ENCODE assay signal across 24 cellular contexts in the genomic region with DNA sequence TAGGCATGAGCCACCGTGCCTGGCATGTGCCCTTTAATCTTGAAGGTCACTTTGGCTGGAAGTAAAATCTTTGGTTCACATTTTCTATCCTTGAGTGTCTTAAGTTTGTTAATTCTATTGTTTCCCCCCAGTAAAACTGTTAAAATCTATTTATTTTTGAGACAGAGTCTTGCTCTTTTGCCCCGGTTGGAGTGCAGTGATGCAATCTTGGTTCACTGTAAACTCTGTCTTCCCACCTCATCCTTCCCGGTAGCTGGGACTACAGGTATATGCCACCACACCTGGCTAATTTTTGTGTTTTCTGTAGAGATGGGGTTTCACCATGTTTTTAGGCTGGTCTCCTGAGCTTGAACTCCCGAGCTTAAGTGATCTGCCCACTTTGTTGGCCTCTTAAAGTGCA. TPM values are rescaled to one million over a fixed set of nuclear protein-coding genes. Genes with fewer than 3 reads are reported as not detected.
DNase-seq lines count a peak whose midpoint lies in the region; ATAC-seq and TF ChIP-seq lines count a peak whose summit lies in the region.
"Had no signal": no experiment of that assay in that cellular context is flagged by ENCODE, and none has a peak within 500 bp of the region (broad histone marks: within the 10 kb centered on the region; RNA-seq: fewer than 3 reads in every experiment).

No MANE protein-coding gene starts in this region.

- H3K27ac Mint-ChIP-seq in activated CD4-positive, alpha-beta memory T cell treated with anti-CD3 and anti-CD28 coated beads for 36 hours = peak overlapping the region; percentile 39
- H3K27ac Mint-ChIP-seq in activated CD4-positive, alpha-beta memory T cell treated with anti-CD3 and anti-CD28 coated beads, Interleukin-2, amount 10 ng/mL, durations not matched to agents 7 days and 5 days = no peak overlapping the region
- peak overlapping the region in 5 of 8 donors; percentile 3 to 86 (median 55) for H3K27ac Mint-ChIP-seq in CD8-positive, alpha-beta memory T cell
- peak overlapping the region; percentile 56 for H3K27ac Mint-ChIP-seq in activated naive CD8-positive, alpha-beta T cell treated with anti-CD3 and anti-CD28 coated beads for 36 hours
- peak overlapping the region; percentile 62 to 67 for H3K27ac Mint-ChIP-seq in natural killer cell treated with Interleukin-12 subunit alpha and Interleukin-12 subunit beta and Interleukin-15 and Interleukin-18, amount 100 ng/mL, for 72 hours
- H3K27ac Mint-ChIP-seq: activated B cell treated with CpG ODN at 0.5 μM for 24 hours had no signal

- H3K4me1 Mint-ChIP-seq in activated CD4-positive, alpha-beta memory T cell treated with anti-CD3 and anti-CD28 coated beads for 36 hours (ENCODE audit: low read depth) = peaks cover 80% of the 10 kb centered on the region
- peaks cover 70% of the 10 kb centered on the region for H3K4me1 Mint-ChIP-seq in activated CD4-positive, alpha-beta memory T cell treated with anti-CD3 and anti-CD28 coated beads, Interleukin-2, amount 10 ng/mL, durations not matched to agents 7 days and 5 days
- peaks cover 70 to 96% (median 91%) of the 10 kb centered on the region in 3 donors for H3K4me1 Mint-ChIP-seq in CD8-positive, alpha-beta memory T cell
- peaks cover 71% of the 10 kb centered on the region for H3K4me1 Mint-ChIP-seq in activated naive CD8-positive, alpha-beta T cell treated with anti-CD3 and anti-CD28 coated beads for 36 hours
- H3K4me1 Mint-ChIP-seq in natural killer cell treated with Interleukin-12 subunit alpha and Interleukin-12 subunit beta and Interleukin-15 and Interleukin-18, amount 100 ng/mL, for 72 hours (ENCODE audit: low read depth in 2 of 2) = peaks cover 61 to 62% of the 10 kb centered on the region in 2 donors

- H3K9me2 ChIP-seq in GM23248 (ENCODE audit: insufficient read depth) = no peaks in the 10 kb centered on the region

- H3K9ac ChIP-seq in GM23248 = no peak overlapping the region

- no peak overlapping the region for H3K4me3 Mint-ChIP-seq in activated CD4-positive, alpha-beta memory T cell treated with anti-CD3 and anti-CD28 coated beads for 36 hours
- H3K4me3 Mint-ChIP-seq in activated CD4-positive, alpha-beta memory T cell treated with anti-CD3 and anti-CD28 coated beads, Interleukin-2, amount 10 ng/mL, durations not matched to agents 7 days and 5 days = no peak overlapping the region
- H3K4me3 Mint-ChIP-seq in CD8-positive, alpha-beta memory T cell = peak overlapping the region in 5 of 7 donors; percentile 5 to 41 (median 23)
- no peak overlapping the region for H3K4me3 Mint-ChIP-seq in activated naive CD8-positive, alpha-beta T cell treated with anti-CD3 and anti-CD28 coated beads for 36 hours
- H3K4me3 Mint-ChIP-seq in natural killer cell treated with Interleukin-12 subunit alpha and Interleukin-12 subunit beta and Interleukin-15 and Interleukin-18, amount 100 ng/mL, for 72 hours = peak overlapping the region; percentile 25
- H3K4me3 Mint-ChIP-seq: activated B cell treated with CpG ODN at 0.5 μM for 24 hours had no signal

- H3K27me3 Mint-ChIP-seq in activated CD4-positive, alpha-beta memory T cell treated with anti-CD3 and anti-CD28 coated beads for 36 hours = no peaks in the 10 kb centered on the region
- H3K27me3 Mint-ChIP-seq in activated CD4-positive, alpha-beta memory T cell treated with anti-CD3 and anti-CD28 coated beads, Interleukin-2, amount 10 ng/mL, durations not matched to agents 7 days and 5 days = no peaks in the 10 kb centered on the region
- H3K27me3 Mint-ChIP-seq in CD8-positive, alpha-beta memory T cell = no peaks in the 10 kb centered on the region
- no peaks in the 10 kb centered on the region for H3K27me3 Mint-ChIP-seq in activated naive CD8-positive, alpha-beta T cell treated with anti-CD3 and anti-CD28 coated beads for 36 hours
- H3K27me3 Mint-ChIP-seq in natural killer cell treated with Interleukin-12 subunit alpha and Interleukin-12 subunit beta and Interleukin-15 and Interleukin-18, amount 100 ng/mL, for 72 hours = no peaks in the 10 kb centered on the region
- H3K27me3 Mint-ChIP-seq: activated B cell treated with CpG ODN at 0.5 μM for 24 hours had no signal

- TF ChIP-seq EP300 in esophagus muscularis mucosa (IDR thresholded peaks at IDR 0.05) = no peak

- no peak for ATAC-seq in natural killer cell treated with Interleukin-12 subunit alpha and Interleukin-12 subunit beta and Interleukin-15 and Interleukin-18, amount 100 ng/mL, for 72 hours
- ATAC-seq: gastrocnemius medialis, left cardiac atrium had no signal

- no peak for DNase-seq in activated CD4-positive, alpha-beta memory T cell treated with anti-CD3 and anti-CD28 coated beads for 36 hours
- no peak for DNase-seq in activated CD4-positive, alpha-beta memory T cell treated with anti-CD3 and anti-CD28 coated beads, Interleukin-2, amount 10 ng/mL, durations not matched to agents 7 days and 5 days
- no peak for DNase-seq in CD8-positive, alpha-beta memory T cell
- DNase-seq in activated naive CD8-positive, alpha-beta T cell treated with anti-CD3 and anti-CD28 coated beads for 36 hours = no peak
- no peak for DNase-seq in natural killer cell treated with Interleukin-12 subunit alpha and Interleukin-12 subunit beta and Interleukin-15 and Interleukin-18, amount 100 ng/mL, for 72 hours (ENCODE audit: low spot score)
- DNase-seq in GM23248 = no peak
- no peak for DNase-seq in esophagus muscularis mucosa (ENCODE audit: extremely low spot score)
- DNase-seq in GM19240 (ENCODE audit: insufficient read length, low spot score) = no peak
- DNase-seq: activated B cell treated with CpG ODN at 0.5 μM for 24 hours; amygdala; DMS53; gastrocnemius medialis; GOT3; left cardiac atrium; mammary epithelial cell; NCI-H1105; NCI-H2029; SIG-M5; stimulated activated CD4-positive, alpha-beta T cell treated with anti-CD3 and anti-CD28 coated beads, Interleukin-15, amount 100 ng/mL, for 24 hours; stomach; thyroid gland had no signal

- H3K4me2 ChIP-seq in GM23248 (ENCODE audit: unreplicated experiment) = no peak overlapping the region

- H3K27ac ChIP-seq in CD8-positive, alpha-beta memory T cell (ENCODE audit: low read depth, low read length) = no peak overlapping the region
- H3K27ac ChIP-seq in GM23248 (no peak overlapping the region), esophagus muscularis mucosa (replicated peaks in 1 of 4) (no peak overlapping the region)
- H3K27ac ChIP-seq: hepatocyte, neutrophil, prostate gland, stomach, thyroid gland had no signal

- CTCF ChIA-PET in activated CD4-positive, alpha-beta memory T cell treated with anti-CD3 and anti-CD28 coated beads for 36 hours (lab: Charles Lee) = interaction anchor here (0.8 kb wide), 1 partner anchor 25 kb away, joined by 6 read pairs; no protein-coding TSS in a partner anchor
- CTCF ChIA-PET in activated CD4-positive, alpha-beta memory T cell treated with anti-CD3 and anti-CD28 coated beads, Interleukin-2, amount 10 ng/mL, durations not matched to agents 7 days and 5 days (lab: Charles Lee) = interaction anchor here (0.7 kb wide), 1 partner anchor 92 kb away, joined by 4 read pairs; no protein-coding TSS in a partner anchor
- CTCF ChIA-PET in CD8-positive, alpha-beta memory T cell (lab: Charles Lee) = no interaction called here

- in situ Hi-C loops in GM23248 (cut with MboI) = no loop called here

- TF ChIP-seq POLR2A in esophagus muscularis mucosa (IDR thresholded peaks at IDR 0.05; ENCODE audit: low read depth) = no peak

- no peaks in the 10 kb centered on the region for H3K9me3 Mint-ChIP-seq in activated CD4-positive, alpha-beta memory T cell treated with anti-CD3 and anti-CD28 coated beads for 36 hours
- no peaks in the 10 kb centered on the region for H3K9me3 Mint-ChIP-seq in activated CD4-positive, alpha-beta memory T cell treated with anti-CD3 and anti-CD28 coated beads, Interleukin-2, amount 10 ng/mL, durations not matched to agents 7 days and 5 days
- no peaks in the 10 kb centered on the region for H3K9me3 Mint-ChIP-seq in CD8-positive, alpha-beta memory T cell
- H3K9me3 Mint-ChIP-seq in activated naive CD8-positive, alpha-beta T cell treated with anti-CD3 and anti-CD28 coated beads for 36 hours = no peaks in the 10 kb centered on the region
- no peaks in the 10 kb centered on the region for H3K9me3 Mint-ChIP-seq in natural killer cell treated with Interleukin-12 subunit alpha and Interleukin-12 subunit beta and Interleukin-15 and Interleukin-18, amount 100 ng/mL, for 72 hours
- H3K9me3 Mint-ChIP-seq: activated B cell treated with CpG ODN at 0.5 μM for 24 hours had no signal

- 95 to 98% methylated on average over 4 of the region's 4 CpGs for whole genome bisulfite sequencing in GM23248 (ENCODE audit: low coverage in 1 of 2, low lambda C conversion rate in 2 of 2, missing lambda C conversion rate in 2 of 2), 2 experiments
- WGBS in esophagus muscularis mucosa = 72% methylated on average over 4 of the region's 4 CpGs

- no peaks in the 10 kb centered on the region for H3K9me3 ChIP-seq in CD8-positive, alpha-beta memory T cell (ENCODE audit: low read length)
- H3K9me3 ChIP-seq in GM23248 (ENCODE audit: low read depth) (no peaks in the 10 kb centered on the region), esophagus muscularis mucosa (no peaks in the 10 kb centered on the region)
- H3K9me3 ChIP-seq: gastrocnemius medialis, neutrophil, prostate gland, stomach, thyroid gland had no signal

- peaks cover 49% of the 10 kb centered on the region for H3K4me1 ChIP-seq in CD8-positive, alpha-beta memory T cell (ENCODE audit: insufficient read depth, low read length)
- H3K4me1 ChIP-seq in GM23248 (ENCODE audit: insufficient read depth) = peaks cover 39% of the 10 kb centered on the region
- H3K4me1 ChIP-seq in esophagus muscularis mucosa = peaks cover 53 to 75% (median 73%) of the 10 kb centered on the region in 4 donors

- H3K36me3 Mint-ChIP-seq in activated CD4-positive, alpha-beta memory T cell treated with anti-CD3 and anti-CD28 coated beads for 36 hours = peaks cover 75% of the 10 kb centered on the region
- H3K36me3 Mint-ChIP-seq in activated CD4-positive, alpha-beta memory T cell treated with anti-CD3 and anti-CD28 coated beads, Interleukin-2, amount 10 ng/mL, durations not matched to agents 7 days and 5 days (ENCODE audit: low read depth) = peaks cover 79% of the 10 kb centered on the region
- H3K36me3 Mint-ChIP-seq in CD8-positive, alpha-beta memory T cell = peaks cover 15 to 82% (median 20%) of the 10 kb centered on the region in 3 donors
- peaks cover 80% of the 10 kb centered on the region for H3K36me3 Mint-ChIP-seq in activated naive CD8-positive, alpha-beta T cell treated with anti-CD3 and anti-CD28 coated beads for 36 hours
- H3K36me3 Mint-ChIP-seq in natural killer cell treated with Interleukin-12 subunit alpha and Interleukin-12 subunit beta and Interleukin-15 and Interleukin-18, amount 100 ng/mL, for 72 hours = peaks cover 27% of the 10 kb centered on the region

- TF ChIP-seq CTCF in esophagus muscularis mucosa (IDR thresholded peaks at IDR 0.05) = no peak

- POLR2A ChIA-PET in activated CD4-positive, alpha-beta memory T cell treated with anti-CD3 and anti-CD28 coated beads for 36 hours (lab: Charles Lee) = no interaction called here
- POLR2A ChIA-PET in activated CD4-positive, alpha-beta memory T cell treated with anti-CD3 and anti-CD28 coated beads, Interleukin-2, amount 10 ng/mL, durations not matched to agents 7 days and 5 days (lab: Charles Lee) = no interaction called here
- POLR2A ChIA-PET in CD8-positive, alpha-beta memory T cell (lab: Charles Lee) = no interaction called here

- H3K27me3 ChIP-seq in CD8-positive, alpha-beta memory T cell (ENCODE audit: insufficient read depth, low read length, poor library complexity, severe bottlenecking) = no peaks in the 10 kb centered on the region
- H3K27me3 ChIP-seq in GM23248 (replicated peaks; ENCODE audit: insufficient read depth) (no peaks in the 10 kb centered on the region), esophagus muscularis mucosa (no peaks in the 10 kb centered on the region)
- H3K27me3 ChIP-seq: gastrocnemius medialis, hepatocyte, neutrophil, stomach, thyroid gland had no signal

- peaks cover 12% of the 10 kb centered on the region for H3K36me3 ChIP-seq in CD8-positive, alpha-beta memory T cell (ENCODE audit: insufficient read depth, low read length)
- H3K36me3 ChIP-seq in GM23248 (ENCODE audit: low read depth) (peaks cover 18% of the 10 kb centered on the region; the same call in 1 of the 2 replicates), esophagus muscularis mucosa (peaks cover 0 to 29% (median 10%) of the 10 kb centered on the region in 4 donors)
- H3K36me3 ChIP-seq: gastrocnemius medialis, prostate gland had no signal

- peaks cover 4% of the 10 kb centered on the region; the same call in 1 of the 2 replicates for H4K20me1 ChIP-seq in GM23248 (ENCODE audit: insufficient read depth)

- H3K79me2 ChIP-seq in GM23248 (ENCODE audit: insufficient read depth) = peaks cover 100% of the 10 kb centered on the region
- H3K79me2 ChIP-seq: hepatocyte had no signal

- no peak overlapping the region for H2AFZ ChIP-seq in GM23248
- H2AFZ ChIP-seq: hepatocyte had no signal

- peaks cover 30% of the 10 kb centered on the region for H3F3A ChIP-seq in GM23248 (ENCODE audit: insufficient read depth)

- no peak overlapping the region for H3K4me3 ChIP-seq in CD8-positive, alpha-beta memory T cell (ENCODE audit: low read length)
- H3K4me3 ChIP-seq in GM23248 (no peak overlapping the region), esophagus muscularis mucosa (no peak overlapping the region)
- H3K4me3 ChIP-seq: gastrocnemius medialis, hepatocyte, prostate gland, stomach, thyroid gland had no signal

- intact Hi-C loops in activated CD4-positive, alpha-beta memory T cell treated with anti-CD3 and anti-CD28 coated beads for 36 hours (cut with micrococcal nuclease) = no loop called here
- intact Hi-C loops in esophagus muscularis mucosa (cut with DNase I) = no loop called here

RNA-seq across cellular contexts. Expression of gene PPP4R2, which starts 7.7 kb away (rescaled TPM):
- total RNA-seq in activated CD4-positive, alpha-beta memory T cell treated with anti-CD3 and anti-CD28 coated beads for 36 hours = 100 to 1,000 TPM; 107 to 108 TPM
- 100 to 1,000 TPM; 105 to 106 TPM for total RNA-seq in activated CD4-positive, alpha-beta memory T cell treated with anti-CD3 and anti-CD28 coated beads, Interleukin-2, amount 10 ng/mL, durations not matched to agents 7 days and 5 days
- 100 to 1,000 TPM; 115 to 122 TPM for total RNA-seq in CD8-positive, alpha-beta memory T cell
- polyA plus RNA-seq in CD8-positive, alpha-beta memory T cell = 45.8 TPM
- total RNA-seq in activated naive CD8-positive, alpha-beta T cell treated with anti-CD3 and anti-CD28 coated beads for 36 hours = 100 to 1,000 TPM in 1 of 2 experiments, 10 to 100 TPM in 1; 99.3 to 102 TPM
- total RNA-seq in natural killer cell treated with Interleukin-12 subunit alpha and Interleukin-12 subunit beta and Interleukin-15 and Interleukin-18, amount 100 ng/mL, for 72 hours = 100 to 1,000 TPM; 126 to 128 TPM
- total RNA-seq in GM23248 (2014; rRNA removed; shearing (Covaris generic)) = 41.1 and 46.6 TPM in 2 replicates
- polyA plus RNA-seq in GM23248 (2016; fragmentation: Nextera tagmentation; extraction: Ambion mirVana) = 31.6 and 37.7 TPM in 2 replicates
- 10 to 100 TPM; 24.6 to 60.6 (median 33.9) TPM for total RNA-seq in esophagus muscularis mucosa

RNA-seq across cellular contexts. Expression of gene EBLN2, which starts 57.1 kb away (rescaled TPM):
- 1 to 10 TPM; 5.5 to 6.0 TPM for total RNA-seq in activated CD4-positive, alpha-beta memory T cell treated with anti-CD3 and anti-CD28 coated beads for 36 hours
- total RNA-seq in activated CD4-positive, alpha-beta memory T cell treated with anti-CD3 and anti-CD28 coated beads, Interleukin-2, amount 10 ng/mL, durations not matched to agents 7 days and 5 days = 1 to 10 TPM; 6.3 to 7.1 TPM
- 1 to 10 TPM; 3.2 to 4.7 TPM for total RNA-seq in CD8-positive, alpha-beta memory T cell
- polyA plus RNA-seq in CD8-positive, alpha-beta memory T cell = 0.76 TPM
- 1 to 10 TPM; 3.5 to 3.6 TPM for total RNA-seq in activated naive CD8-positive, alpha-beta T cell treated with anti-CD3 and anti-CD28 coated beads for 36 hours
- total RNA-seq in natural killer cell treated with Interleukin-12 subunit alpha and Interleukin-12 subunit beta and Interleukin-15 and Interleukin-18, amount 100 ng/mL, for 72 hours = 10 to 100 TPM; 10.3 to 15.5 TPM
- 1.6 and 3.0 TPM in 2 replicates for total RNA-seq in GM23248 (2014; rRNA removed; shearing (Covaris generic))
- polyA plus RNA-seq in GM23248 (2016; fragmentation: Nextera tagmentation; extraction: Ambion mirVana) = 0.58 and 1.7 TPM in 2 replicates
- total RNA-seq in esophagus muscularis mucosa = 1 to 10 TPM; 1.0 to 2.8 (median 2.4) TPM

Comparison
In these comparisons a context has a peak if more than half of its experiments do, and no peak if none do; other contexts are left out.
1. H3K4me3 Mint-ChIP-seq: peak in CD8-positive, alpha-beta memory T cell (5 of 7) and natural killer cell treated with Interleukin-12 subunit alpha and Interleukin-12 subunit beta and Interleukin-15 and Interleukin-18, amount 100 ng/mL, for 72 hours (single experiment); none in activated CD4-positive, alpha-beta memory T cell treated with anti-CD3 and anti-CD28 coated beads for 36 hours (single experiment), activated CD4-positive, alpha-beta memory T cell treated with anti-CD3 and anti-CD28 coated beads, Interleukin-2, amount 10 ng/mL, durations not matched to agents 7 days and 5 days (single experiment) and activated naive CD8-positive, alpha-beta T cell treated with anti-CD3 and anti-CD28 coated beads for 36 hours (single experiment).